1 cellular context compared by ENCODE assay signal in genomic region chr7:36283171-36283570, GRCh38.
TF ChIP-seq lines count a peak whose summit lies in the region.

No MANE protein-coding gene starts in this region.

TF ChIP-seq in GM23338, 12 proteins besides CTCF, POLR2A, EP300 and RAD21:
- TF ChIP-seq ZNF462 (CRISPR knock-in tag; IDR thresholded peaks at IDR 0.05) (no peak), ETS1 (IDR thresholded peaks at IDR 0.05) (no peak), ZNF114 (CRISPR knock-in tag; IDR thresholded peaks at IDR 0.05) (no peak), POLR2AphosphoS5 (IDR thresholded peaks at IDR 0.05; ENCODE audit: low read depth) (no peak), EZH2 (IDR thresholded peaks at IDR 0.05; ENCODE audit: low read depth, unreplicated experiment) (no peak), JUNB (IDR thresholded peaks at IDR 0.05; ENCODE audit: unreplicated experiment) (no peak), EZH2phosphoT487 (IDR thresholded peaks at IDR 0.05; ENCODE audit: unreplicated experiment) (no peak), ZNF331 (CRISPR knock-in tag; IDR thresholded peaks at IDR 0.05; ENCODE audit: low read depth) (no peak), CREB1 (CRISPR knock-in tag; IDR thresholded peaks at IDR 0.05; ENCODE audit: low read depth) (no peak), REST (IDR thresholded peaks at IDR 0.05; ENCODE audit: unreplicated experiment) (no peak), STAT1 (IDR thresholded peaks at IDR 0.05; ENCODE audit: unreplicated experiment) (no peak), NANOG (IDR thresholded peaks at IDR 0.05; ENCODE audit: borderline replicate concordance) (no peak)
